ENCODE assay signal across 11 cellular contexts in genomic region chr14:64646103-64646502, GRCh38. TPM values are rescaled to one million over a fixed set of nuclear protein-coding genes. Genes with fewer than 3 reads are reported as not detected.
A peak's percentile ranks its signal among the peaks of the same experiment; 100 is the strongest.
DNase-seq lines count a peak whose midpoint lies in the region; ATAC-seq and TF ChIP-seq lines count a peak whose summit lies in the region.
"Had no signal": no experiment of that assay in that cellular context is flagged by ENCODE, and none has a peak within 500 bp of the region (broad histone marks: within the 10 kb centered on the region; RNA-seq: fewer than 3 reads in every experiment).

No MANE protein-coding gene starts in this region.

- in situ Hi-C loops in transverse colon (cut with MboI; ENCODE audit: low pct_ligation_motif_present in 1 of 4, low pct_unique_long_range_greater_than_20kb in 1 of 4, low sequenced_read_pairs in 3 of 4), result loop anchor here (10.0 to 25.0 kb wide), 5 partner anchors 101 to 309 kb away; partner anchors contain the start of genes HSPA2 (in 2 of the 4), PPP1R36 (in 2 of the 4) and MTHFD1 (in 1 of the 4)

- H3K27me3 Mint-ChIP-seq in endothelial cell (ENCODE audit: unreplicated experiment), result peaks cover 6% of the 10 kb centered on the region

- H3K27me3 ChIP-seq in HUES6 (ENCODE audit: control insufficient read depth, insufficient read depth, low read length), result no peaks in the 10 kb centered on the region
- no peaks in the 10 kb centered on the region for H3K27me3 ChIP-seq in mesendoderm (ENCODE audit: insufficient read depth, low read length, poor library complexity)
- H3K27me3 ChIP-seq in transverse colon, result no peaks in the 10 kb centered on the region

- ATAC-seq in HG03095 (IDR thresholded peaks at IDR 0.05; ENCODE audit: unreplicated experiment), result no peak
- no peak for ATAC-seq in HG02885 (IDR thresholded peaks at IDR 0.05; ENCODE audit: poor library complexity, unreplicated experiment)

- no peak overlapping the region for H3K23ac ChIP-seq in mesendoderm (ENCODE audit: low read length)

- H3K4ac ChIP-seq in mesendoderm (ENCODE audit: low read depth, low read length), result peak overlapping the region; percentile 93

- no peak overlapping the region for H4K5ac ChIP-seq in mesendoderm (ENCODE audit: low read length)

- H3K27ac ChIP-seq in HUES6 (ENCODE audit: low read depth, low read length) (peak overlapping the region; percentile 96), mesendoderm (ENCODE audit: low read depth, low read length) (peak overlapping the region; percentile 91), transverse colon (peak overlapping the region; percentile 72 to 83 (median 78))
- H3K27ac ChIP-seq: HL-60 had no signal

- no peaks in the 10 kb centered on the region for H3K36me3 Mint-ChIP-seq in endothelial cell (ENCODE audit: low read depth, unreplicated experiment)

- H2BK15ac ChIP-seq in mesendoderm (replicated peaks; ENCODE audit: low read depth), result peak overlapping the region; percentile 38

- no peak for TF ChIP-seq POLR2A in transverse colon (IDR thresholded peaks at IDR 0.05)

- H3K4me1 ChIP-seq in HUES6 (ENCODE audit: control insufficient read depth, insufficient read depth, low read length) (peaks cover 38% of the 10 kb centered on the region), mesendoderm (ENCODE audit: control insufficient read depth, low read depth, low read length) (peaks cover 10% of the 10 kb centered on the region), transverse colon (peaks cover 0 to 15% (median 6%) of the 10 kb centered on the region in 4 donors)

- H3K4me3 Mint-ChIP-seq in endothelial cell (ENCODE audit: unreplicated experiment), result peak overlapping the region; percentile 70

- H3K79me2 ChIP-seq in mesendoderm (ENCODE audit: control insufficient read depth, insufficient read depth, low read length), result no peaks in the 10 kb centered on the region

- no peak overlapping the region for H3K4me2 ChIP-seq in mesendoderm (ENCODE audit: low read length)

- H2BK120ac ChIP-seq in mesendoderm (ENCODE audit: low read depth, low read length), result peak overlapping the region; percentile 98

- H3K27ac Mint-ChIP-seq in endothelial cell (ENCODE audit: unreplicated experiment), result peak overlapping the region; percentile 99

- intact Hi-C loops in transverse colon (cut with DNase I; ENCODE audit: low total_unique reads), result no loop called here

- H3K36me3 ChIP-seq in HUES6 (ENCODE audit: control insufficient read depth, insufficient read depth, low read length), result peaks cover 3% of the 10 kb centered on the region; the same call in 1 of the 2 replicates
- no peaks in the 10 kb centered on the region for H3K36me3 ChIP-seq in mesendoderm (ENCODE audit: control insufficient read depth, insufficient read depth, low read length)
- no peaks in the 10 kb centered on the region for H3K36me3 ChIP-seq in transverse colon

- H3K4me1 Mint-ChIP-seq in endothelial cell (ENCODE audit: unreplicated experiment), result peaks cover 28% of the 10 kb centered on the region

- DNase-seq in endothelial cell (ENCODE audit: low spot score) (no peak), mesendoderm (peak; percentile 31), transverse colon (no peak), NCI-H2171 (lab: John Stamatoyannopoulos, UW) (no peak)
- DNase-seq: activated CD4-positive, CD25-positive, alpha-beta regulatory T cell treated with anti-CD3 and anti-CD28 coated beads, Interleukin-2, amount 50 U/mL, for 72 hours; activated T-cell treated with anti-CD3 and anti-CD28 coated beads, Interleukin-2, amount 50 U/mL, for 48 hours; mucosa of descending colon had no signal

- no peak for TF ChIP-seq CTCF in endothelial cell (IDR thresholded peaks at IDR 0.05; ENCODE audit: unreplicated experiment)
- TF ChIP-seq CTCF in transverse colon (IDR thresholded peaks at IDR 0.05), result no peak

- no peak overlapping the region for H2AK5ac ChIP-seq in mesendoderm (ENCODE audit: low read length)

- no peak overlapping the region for H4K8ac ChIP-seq in mesendoderm (ENCODE audit: low read depth, low read length)

- WGBS in mesendoderm (ENCODE audit: extremely low coverage, insufficient coverage, low lambda C conversion rate), result no CpG with 5 or more reads among the region's 5 CpGs
- 59 to 62% methylated on average over 5 of the region's 5 CpGs for WGBS in transverse colon (ENCODE audit: low coverage in 1 of 2), 2 donors

- H3K9me3 ChIP-seq in HUES6 (ENCODE audit: control insufficient read depth, insufficient read depth, low read depth, low read length) (peaks cover 7% of the 10 kb centered on the region), transverse colon (no peaks in the 10 kb centered on the region)
- H3K9me3 ChIP-seq: mucosa of descending colon had no signal

- H2BK5ac ChIP-seq in mesendoderm (ENCODE audit: low read length), result peak overlapping the region; percentile 56

- H3K4me3 ChIP-seq in HUES6 (ENCODE audit: low read depth, low read length) (peak overlapping the region; percentile 27; the same call in 1 of the 2 replicates), mesendoderm (ENCODE audit: low read length) (no peak overlapping the region), transverse colon (no peak overlapping the region)
- H3K4me3 ChIP-seq: mucosa of descending colon had no signal

- H3K79me1 ChIP-seq in mesendoderm (ENCODE audit: low read length), result no peaks in the 10 kb centered on the region

- no peaks in the 10 kb centered on the region for H3K9me3 Mint-ChIP-seq in endothelial cell (ENCODE audit: unreplicated experiment)

- H3K18ac ChIP-seq in mesendoderm (ENCODE audit: low read length), result peak overlapping the region; percentile 96

- TF ChIP-seq EP300 in transverse colon (IDR thresholded peaks at IDR 0.05; ENCODE audit: low read depth), result peak; percentile 48

- H3K9ac ChIP-seq in HUES6 (ENCODE audit: low read length), result peak overlapping the region; percentile 83
- no peak overlapping the region for H3K9ac ChIP-seq in mesendoderm (ENCODE audit: low read length)

- peak overlapping the region; percentile 77 for H3K56ac ChIP-seq in mesendoderm (ENCODE audit: low read length)

RNA-seq across cellular contexts. Expression of gene PLEKHG3, which starts 58.1 kb away (rescaled TPM):
- total RNA-seq in endothelial cell (ENCODE audit: unreplicated experiment) (31.4 TPM), transverse colon (100 to 1,000 TPM in 2 of 4 donors, 10 to 100 TPM in 2; 58.1 to 273 (median 94.7) TPM)
- polyA plus RNA-seq in mesendoderm (2013, experiment 1 of 2), result 20.7 TPM
- 21.8 TPM for polyA plus RNA-seq in mesendoderm (2013, experiment 2 of 2)
